In genomic region chr1:153963850-153964331, GRCh38 we compare ENCODE assay signal across 1 cellular context.
TF ChIP-seq lines count a peak whose summit lies in the region.

No MANE protein-coding gene starts in this region.

TF ChIP-seq in HepG2, 621 proteins besides CTCF, POLR2A, EP300 and RAD21 (continued from another document):
- TF ChIP-seq ZBTB10 (CRISPR knock-in tag; IDR thresholded peaks at IDR 0.05; ENCODE audit: borderline replicate concordance), result 0 out of 2 replicates have a peak, but pooled peaks have one; percentile 6
- no peak for TF ChIP-seq SOX6 (IDR thresholded peaks at IDR 0.05)
- 0 out of 2 replicates have a peak, but pooled peaks have one; percentile 20 for TF ChIP-seq SOX6 (CRISPR knock-in tag; IDR thresholded peaks at IDR 0.05)
- peak; percentile 51; the same call in 1 of the 2 replicates for TF ChIP-seq NR0B2 (CRISPR knock-in tag; IDR thresholded peaks at IDR 0.05)
- no peak for TF ChIP-seq SAP130 (CRISPR knock-in tag; IDR thresholded peaks at IDR 0.05; ENCODE audit: low read depth)
- TF ChIP-seq RBM39 (IDR thresholded peaks at IDR 0.05; ENCODE audit: low read depth, low read length, poor library complexity, severe bottlenecking), result peak; percentile 56
- TF ChIP-seq ZBTB46 (CRISPR knock-in tag; IDR thresholded peaks at IDR 0.05; ENCODE audit: borderline replicate concordance), result no peak
- TF ChIP-seq ZNF256 (CRISPR knock-in tag; conservative IDR thresholded peaks at IDR 0.05), result no peak
- 0 out of 2 replicates have a peak, but pooled peaks have one; percentile 1 for TF ChIP-seq HOXA5 (CRISPR knock-in tag; IDR thresholded peaks at IDR 0.05)
- peak; percentile 7; the same call in 1 of the 2 replicates for TF ChIP-seq SPEN (CRISPR knock-in tag; IDR thresholded peaks at IDR 0.05; ENCODE audit: low read depth)
TF ChIP-seq in HepG2: peak in this region for 39.
